Comparison of ENCODE assay signal across 32 cellular contexts in genomic region chr6:134883314-134883713, GRCh38.
"Had no signal": no experiment of that assay in that cellular context is flagged by ENCODE, and none has a peak within 500 bp of the region (broad histone marks: within the 10 kb centered on the region; RNA-seq: fewer than 3 reads in every experiment).

No MANE protein-coding gene starts in this region.

- H3K36me3 Mint-ChIP-seq: activated CD4-positive, alpha-beta memory T cell treated with anti-CD3 and anti-CD28 coated beads for 36 hours; activated CD8-positive, alpha-beta memory T cell treated with anti-CD3 and anti-CD28 coated beads, Interleukin-2, amount 10 ng/mL, durations not matched to agents 7 days and 5 days; activated naive CD4-positive, alpha-beta T cell treated with anti-CD3 and anti-CD28 coated beads, Interleukin-2, amount 10 ng/mL, durations not matched to agents 7 days and 5 days; activated naive CD4-positive, alpha-beta T cell treated with anti-CD3 and anti-CD28 coated beads, Interleukin-2, amount 50 U/mL, for 72 hours; activated naive CD8-positive, alpha-beta T cell treated with anti-CD3 and anti-CD28 coated beads, Interleukin-2, amount 10 ng/mL, durations not matched to agents 7 days and 5 days; brain had no signal

- H3K4me1 ChIP-seq: ascending aorta, breast epithelium, colonic mucosa had no signal

- H3K4me3 ChIP-seq: ascending aorta, breast epithelium, cardiac muscle cell, colonic mucosa, esophagus muscularis mucosa had no signal

- H3K9me3 Mint-ChIP-seq: activated B cell treated with CpG ODN at 0.5 μM for 24 hours; activated CD4-positive, alpha-beta memory T cell treated with anti-CD3 and anti-CD28 coated beads for 36 hours; activated naive CD4-positive, alpha-beta T cell treated with anti-CD3 and anti-CD28 coated beads, Interleukin-2, amount 10 ng/mL, durations not matched to agents 7 days and 5 days; activated naive CD4-positive, alpha-beta T cell treated with anti-CD3 and anti-CD28 coated beads, Interleukin-2, amount 50 U/mL, for 72 hours; activated naive CD8-positive, alpha-beta T cell treated with anti-CD3 and anti-CD28 coated beads, Interleukin-2, amount 10 ng/mL, durations not matched to agents 7 days and 5 days; activated T-cell treated with anti-CD3 and anti-CD28 coated beads, Interleukin-2, amount 50 U/mL, for 72 hours; endodermal cell; T-helper 2 cell treated with Interferon-gamma antibody and Interleukin-4, amounts not matched to agents 5 μg/mL and 100 μg/mL, for 36 hours had no signal

- DNase-seq: activated B cell treated with CpG ODN at 0.5 μM for 24 hours; activated CD4-positive, alpha-beta memory T cell treated with anti-CD3 and anti-CD28 coated beads for 36 hours; activated CD4-positive, alpha-beta T cell treated with anti-CD3 and anti-CD28 coated beads for 48 hours; activated CD8-positive, alpha-beta memory T cell treated with anti-CD3 and anti-CD28 coated beads, Interleukin-2, amount 10 ng/mL, durations not matched to agents 7 days and 5 days; activated CD8-positive, alpha-beta memory T cell treated with anti-CD3 and anti-CD28 coated beads, Interleukin-2, amount 50 U/mL, for 4 hours; activated CD8-positive, alpha-beta T cell treated with anti-CD3 and anti-CD28 coated beads, Interleukin-2, amount 10 ng/mL, durations not matched to agents 7 days and 5 days; activated gamma-delta T cell; activated naive CD4-positive, alpha-beta T cell; activated naive CD4-positive, alpha-beta T cell treated with anti-CD3 and anti-CD28 coated beads, Interleukin-2, amount 10 ng/mL, durations not matched to agents 7 days and 5 days; activated naive CD8-positive, alpha-beta T cell treated with anti-CD3 and anti-CD28 coated beads, Interleukin-2, amount 10 ng/mL, durations not matched to agents 7 days and 5 days; activated T-cell treated with anti-CD3 and anti-CD28 coated beads, Interleukin-2, amount 50 U/mL, for 1 hour; activated T-cell treated with anti-CD3 and anti-CD28 coated beads, Interleukin-2, amount 50 U/mL, for 72 hours; central memory CD4-positive, alpha-beta T cell; cerebellar nuclear complex; colonic mucosa; dorsolateral prefrontal cortex; effector memory CD4-positive, alpha-beta T cell; endodermal cell; erythroblast; foreskin fibroblast; head of caudate nucleus; T-helper 1 cell; T-helper 17 cell; T1000; WERI-Rb-1 had no signal

- H3K4me1 Mint-ChIP-seq: activated B cell treated with CpG ODN at 0.5 μM for 24 hours; activated CD8-positive, alpha-beta memory T cell treated with anti-CD3 and anti-CD28 coated beads, Interleukin-2, amount 10 ng/mL, durations not matched to agents 7 days and 5 days; activated naive CD4-positive, alpha-beta T cell treated with anti-CD3 and anti-CD28 coated beads, Interleukin-2, amount 10 ng/mL, durations not matched to agents 7 days and 5 days; endodermal cell had no signal

- H3K4me3 Mint-ChIP-seq: activated B cell treated with CpG ODN at 0.5 μM for 24 hours; activated CD4-positive, alpha-beta memory T cell treated with anti-CD3 and anti-CD28 coated beads for 36 hours; activated CD8-positive, alpha-beta memory T cell treated with anti-CD3 and anti-CD28 coated beads, Interleukin-2, amount 10 ng/mL, durations not matched to agents 7 days and 5 days; activated CD8-positive, alpha-beta T cell treated with anti-CD3 and anti-CD28 coated beads, Interleukin-2, amount 10 ng/mL, durations not matched to agents 7 days and 5 days; activated naive CD4-positive, alpha-beta T cell treated with anti-CD3 and anti-CD28 coated beads, Interleukin-2, amount 10 ng/mL, durations not matched to agents 7 days and 5 days; activated naive CD8-positive, alpha-beta T cell treated with anti-CD3 and anti-CD28 coated beads, Interleukin-2, amount 10 ng/mL, durations not matched to agents 7 days and 5 days; activated T-cell treated with anti-CD3 and anti-CD28 coated beads, Interleukin-2, amount 50 U/mL, for 72 hours; brain; endodermal cell; T-helper 17 cell; T-helper 2 cell treated with Interferon-gamma antibody and Interleukin-4, amounts not matched to agents 5 μg/mL and 100 μg/mL, for 36 hours had no signal

- H3K27ac Mint-ChIP-seq: activated B cell treated with CpG ODN at 0.5 μM for 24 hours; activated CD4-positive, alpha-beta memory T cell treated with anti-CD3 and anti-CD28 coated beads for 36 hours; activated CD8-positive, alpha-beta memory T cell treated with anti-CD3 and anti-CD28 coated beads, Interleukin-2, amount 10 ng/mL, durations not matched to agents 7 days and 5 days; activated CD8-positive, alpha-beta T cell treated with anti-CD3 and anti-CD28 coated beads, Interleukin-2, amount 10 ng/mL, durations not matched to agents 7 days and 5 days; activated naive CD4-positive, alpha-beta T cell treated with anti-CD3 and anti-CD28 coated beads, Interleukin-2, amount 10 ng/mL, durations not matched to agents 7 days and 5 days; activated naive CD4-positive, alpha-beta T cell treated with anti-CD3 and anti-CD28 coated beads, Interleukin-2, amount 50 U/mL, for 72 hours; activated naive CD8-positive, alpha-beta T cell treated with anti-CD3 and anti-CD28 coated beads, Interleukin-2, amount 10 ng/mL, durations not matched to agents 7 days and 5 days; activated T-cell treated with anti-CD3 and anti-CD28 coated beads, Interleukin-2, amount 50 U/mL, for 72 hours; endodermal cell; T-helper 17 cell; T-helper 2 cell treated with Interferon-gamma antibody and Interleukin-4, amounts not matched to agents 5 μg/mL and 100 μg/mL, for 36 hours had no signal

- H3K36me3 ChIP-seq: ascending aorta, breast epithelium, cardiac muscle cell, colonic mucosa, esophagus muscularis mucosa, WERI-Rb-1 had no signal

- H3K27me3 ChIP-seq: ascending aorta, breast epithelium, cardiac muscle cell, colonic mucosa, dorsolateral prefrontal cortex had no signal

- H3K27ac ChIP-seq: ascending aorta, breast epithelium, cardiac muscle cell, colonic mucosa, esophagus muscularis mucosa, WERI-Rb-1 had no signal

- H3K9me3 ChIP-seq: ascending aorta, breast epithelium, colonic mucosa, esophagus muscularis mucosa had no signal
